In the genomic region with DNA sequence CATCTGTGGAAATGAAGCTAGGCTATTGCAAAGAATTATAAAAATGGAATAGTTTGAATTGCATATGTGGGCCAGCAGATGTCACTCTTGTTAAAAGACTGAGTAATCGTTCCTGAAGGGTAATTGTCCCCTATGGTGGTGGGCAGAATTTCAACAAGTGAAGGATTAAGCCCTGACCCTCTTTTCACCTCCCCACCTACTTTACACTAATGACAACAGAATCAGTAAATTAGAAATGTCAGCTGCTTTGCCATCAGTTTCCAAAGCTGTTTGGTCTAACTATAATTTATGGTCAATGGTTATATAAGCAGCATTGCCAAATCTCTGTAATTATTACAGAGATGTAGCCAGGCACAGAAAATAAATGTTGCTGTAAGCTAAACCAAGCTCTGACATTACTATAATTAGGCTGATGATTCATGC, we compare ENCODE assay signal across 8 cellular contexts.
DNase-seq lines count a peak whose midpoint lies in the region; ATAC-seq and TF ChIP-seq lines count a peak whose summit lies in the region.

No MANE protein-coding gene starts in this region.

- DNase-seq in NCI-H446 treated with DMSO at 0.1 percent for 48 hours (lab: John Stamatoyannopoulos, UW): peak; percentile 89
- no peak for DNase-seq in dorsolateral prefrontal cortex
- peak; percentile 0 for DNase-seq in stromal cell of bone marrow (ENCODE audit: low read depth)
- no peak for DNase-seq in T-helper 2 cell treated with Interferon-gamma antibody and Interleukin-4, amounts not matched to agents 5 μg/mL and 100 μg/mL, for 36 hours (ENCODE audit: low spot score)
- DNase-seq in effector memory CD4-positive, alpha-beta T cell: no peak
- DNase-seq in T-cell: no peak

- H3K9me3 Mint-ChIP-seq in T-helper 2 cell treated with Interferon-gamma antibody and Interleukin-4, amounts not matched to agents 5 μg/mL and 100 μg/mL, for 36 hours: no peaks in the 10 kb centered on the region
- H3K9me3 Mint-ChIP-seq in T-cell: peaks cover 5 to 13% (median 9%) of the 10 kb centered on the region in 3 donors

- no peak overlapping the region for H3K4me3 Mint-ChIP-seq in T-helper 2 cell treated with Interferon-gamma antibody and Interleukin-4, amounts not matched to agents 5 μg/mL and 100 μg/mL, for 36 hours
- H3K4me3 Mint-ChIP-seq in T-cell: no peak overlapping the region

- H3K4me1 Mint-ChIP-seq in T-helper 2 cell treated with Interferon-gamma antibody and Interleukin-4, amounts not matched to agents 5 μg/mL and 100 μg/mL, for 36 hours (ENCODE audit: low read depth): no peaks in the 10 kb centered on the region
- no peaks in the 10 kb centered on the region for H3K4me1 Mint-ChIP-seq in T-cell

- H3K36me3 ChIP-seq in effector memory CD4-positive, alpha-beta T cell (ENCODE audit: control insufficient read depth, insufficient read depth, low read length): no peaks in the 10 kb centered on the region

- H3K27ac ChIP-seq in dorsolateral prefrontal cortex: no peak overlapping the region
- no peak overlapping the region for H3K27ac ChIP-seq in effector memory CD4-positive, alpha-beta T cell (ENCODE audit: insufficient read depth, low read length, poor library complexity, severe bottlenecking)

- H3K27me3 Mint-ChIP-seq in T-helper 2 cell treated with Interferon-gamma antibody and Interleukin-4, amounts not matched to agents 5 μg/mL and 100 μg/mL, for 36 hours (ENCODE audit: low read depth): no peaks in the 10 kb centered on the region
- H3K27me3 Mint-ChIP-seq in T-cell: no peaks in the 10 kb centered on the region

- intact Hi-C loops in dorsolateral prefrontal cortex (cut with DNase I): no loop called here

- H3K27me3 ChIP-seq in dorsolateral prefrontal cortex: no peaks in the 10 kb centered on the region
- H3K27me3 ChIP-seq in effector memory CD4-positive, alpha-beta T cell (replicated peaks; ENCODE audit: control insufficient read depth, insufficient read depth, low read length, poor library complexity, severe bottlenecking): no peaks in the 10 kb centered on the region

- H3K4me1 ChIP-seq in effector memory CD4-positive, alpha-beta T cell (ENCODE audit: control insufficient read depth, insufficient read depth, low read length, poor library complexity, severe bottlenecking): no peaks in the 10 kb centered on the region

- CTCF ChIA-PET in T-cell (lab: Charles Lee): no interaction called here

- H3K4me3 ChIP-seq in dorsolateral prefrontal cortex: no peak overlapping the region
- H3K4me3 ChIP-seq in effector memory CD4-positive, alpha-beta T cell (ENCODE audit: insufficient read depth, low read depth, low read length, poor library complexity, severe bottlenecking): no peak overlapping the region

- TF ChIP-seq CTCF in dorsolateral prefrontal cortex (IDR thresholded peaks at IDR 0.05 in 54 of 56, conservative IDR thresholded peaks at IDR 0.05 in 2 of 56; ENCODE audit: low read depth in 1 of 56, partially characterized antibody in 56 of 56): peak in 50 of 56 donors; percentile 13 to 60 (median 44)

- no peaks in the 10 kb centered on the region for H3K9me3 ChIP-seq in effector memory CD4-positive, alpha-beta T cell (ENCODE audit: control insufficient read depth, low read length)

- H3K36me3 Mint-ChIP-seq in T-helper 2 cell treated with Interferon-gamma antibody and Interleukin-4, amounts not matched to agents 5 μg/mL and 100 μg/mL, for 36 hours (ENCODE audit: low read depth): no peaks in the 10 kb centered on the region
- H3K36me3 Mint-ChIP-seq in T-cell: no peaks in the 10 kb centered on the region

- ATAC-seq in GM18861 (IDR thresholded peaks at IDR 0.05; ENCODE audit: unreplicated experiment): peak; percentile 83
- peak; percentile 67 for ATAC-seq in HG03066 (IDR thresholded peaks at IDR 0.05; ENCODE audit: low read depth, unreplicated experiment)
- ATAC-seq in T-cell (replicated peaks in 1 of 4): no peak

- H3K27ac Mint-ChIP-seq in T-helper 2 cell treated with Interferon-gamma antibody and Interleukin-4, amounts not matched to agents 5 μg/mL and 100 μg/mL, for 36 hours: no peak overlapping the region
- H3K27ac Mint-ChIP-seq in T-cell: no peak overlapping the region

- POLR2A ChIA-PET in T-cell (lab: Charles Lee): no interaction called here

Comparison
In these comparisons a context has a peak if more than half of its experiments do, and no peak if none do; other contexts are left out.
1. ATAC-seq: peak in GM18861 (single experiment) and HG03066 (single experiment); none in T-cell (0 of 4).
2. DNase-seq: peak in NCI-H446 treated with DMSO at 0.1 percent for 48 hours (single experiment) and stromal cell of bone marrow (single experiment); none in dorsolateral prefrontal cortex (0 of 10), T-helper 2 cell treated with Interferon-gamma antibody and Interleukin-4, amounts not matched to agents 5 μg/mL and 100 μg/mL, for 36 hours (single experiment), effector memory CD4-positive, alpha-beta T cell (0 of 3) and T-cell (0 of 34).